In genomic region chr19:14369399-14370168, GRCh38 we compare ENCODE assay signal across 1 cellular context.
TF ChIP-seq lines count a peak whose summit lies in the region.

No MANE protein-coding gene starts in this region.

TF ChIP-seq in H1, 55 proteins besides CTCF, POLR2A, EP300 and RAD21 (continued from another document):
- TF ChIP-seq BACH1 (IDR thresholded peaks at IDR 0.05; ENCODE audit: low read length): no peak
